ENCODE assay signal across 9 cellular contexts in genomic region chr16:81645303-81645702, GRCh38.
A peak's percentile ranks its signal among the peaks of the same experiment; 100 is the strongest.
DNase-seq lines count a peak whose midpoint lies in the region; ATAC-seq lines count a peak whose summit lies in the region.
"Had no signal": no experiment of that assay in that cellular context is flagged by ENCODE, and none has a peak within 500 bp of the region (broad histone marks: within the 10 kb centered on the region; RNA-seq: fewer than 3 reads in every experiment).

No MANE protein-coding gene starts in this region.

- H3K4me3 Mint-ChIP-seq in T-helper 17 cell: no peak overlapping the region

- H3K4me3 ChIP-seq in esophagus (ENCODE audit: low read depth in 1 of 2, low read length in 2 of 2): no peak overlapping the region

- peaks cover 2 to 20% of the 10 kb centered on the region in 2 donors for H3K4me1 ChIP-seq in esophagus (ENCODE audit: control insufficient read depth in 2 of 2, insufficient read depth in 2 of 2, low read length in 1 of 2)

- H3K9me3 ChIP-seq in esophagus (ENCODE audit: control insufficient read depth in 2 of 2, insufficient read depth in 1 of 2, low read depth in 1 of 2, low read length in 1 of 2) (no peaks in the 10 kb centered on the region), T-helper 17 cell (ENCODE audit: control insufficient read depth, low read length, poor library complexity, severe bottlenecking) (no peaks in the 10 kb centered on the region)
- H3K9me3 ChIP-seq: neutrophil had no signal

- ATAC-seq in T-helper 17 cell: no peak
- ATAC-seq in HG03342 (IDR thresholded peaks at IDR 0.05; ENCODE audit: unreplicated experiment): no peak
- no peak for ATAC-seq in HG02885 (IDR thresholded peaks at IDR 0.05; ENCODE audit: poor library complexity, unreplicated experiment)

- peak overlapping the region; percentile 36 to 61 for H3K27ac ChIP-seq in esophagus (ENCODE audit: low read depth in 2 of 2, low read length in 1 of 2)
- H3K27ac ChIP-seq: neutrophil had no signal

- H3K36me3 ChIP-seq in esophagus (ENCODE audit: control insufficient read depth in 2 of 2, insufficient read depth in 2 of 2, low read length in 1 of 2): peaks cover 0 to 9% of the 10 kb centered on the region in 2 donors

- peaks cover 5% of the 10 kb centered on the region for H3K36me3 Mint-ChIP-seq in T-helper 17 cell (ENCODE audit: low read depth)

- H3K4me1 Mint-ChIP-seq in T-helper 17 cell: peaks cover 24% of the 10 kb centered on the region

- H3K27me3 ChIP-seq in esophagus (ENCODE audit: control insufficient read depth in 1 of 2, insufficient read depth in 2 of 2, low read length in 2 of 2): no peaks in the 10 kb centered on the region
- H3K27me3 ChIP-seq: neutrophil had no signal

- DNase-seq in DMS53 treated with DMSO at 0.1 percent for 48 hours (lab: John Stamatoyannopoulos, UW; ENCODE audit: unreplicated experiment) (peak; percentile 67), NCI-H345 (lab: John Stamatoyannopoulos, UW) (peak; percentile 92), nucleus accumbens (lab: John Stamatoyannopoulos, UW) (peak in 53 of 56 donors; percentile 6 to 84 (median 57)), T-helper 17 cell (no peak)
- DNase-seq in central memory CD4-positive, alpha-beta T cell: no peak

- H3K27me3 Mint-ChIP-seq in T-helper 17 cell: no peaks in the 10 kb centered on the region

- no peak overlapping the region for H3K27ac Mint-ChIP-seq in T-helper 17 cell

- WGBS in esophagus, 2 donors: 43 to 59% methylated on average over 19 of the region's 19 CpGs

Comparison
In these comparisons a context has a peak if more than half of its experiments do, and no peak if none do; other contexts are left out.
1. DNase-seq: peak in DMS53 treated with DMSO at 0.1 percent for 48 hours (single experiment), NCI-H345 (single experiment) and nucleus accumbens (53 of 56); none in T-helper 17 cell (0 of 3) and central memory CD4-positive, alpha-beta T cell (single experiment).